In genomic region chr1:197399691-197400521, GRCh38 we compare ENCODE assay signal across 8 cellular contexts.
DNase-seq lines count a peak whose midpoint lies in the region; ATAC-seq and TF ChIP-seq lines count a peak whose summit lies in the region.

No MANE protein-coding gene starts in this region.

- CTCF ChIA-PET in activated naive CD4-positive, alpha-beta T cell treated with anti-CD3 and anti-CD28 coated beads, Interleukin-2, amount 10 ng/mL, durations not matched to agents 7 days and 5 days (lab: Charles Lee), result interaction anchor here (0.6 to 2.0 kb wide), 14 partner anchors 9 to 475 kb away, joined by 3 to 5 read pairs (median 4); no protein-coding TSS in a partner anchor
- CTCF ChIA-PET in OCI-LY7 (lab: Charles Lee; ENCODE audit: unreplicated experiment), result interaction anchor here (0.5 to 0.8 kb wide), 3 partner anchors 33 to 738 kb away, joined by 3 to 10 read pairs (median 3); no protein-coding TSS in a partner anchor

- H3K4me3 Mint-ChIP-seq in activated naive CD4-positive, alpha-beta T cell treated with anti-CD3 and anti-CD28 coated beads, Interleukin-2, amount 10 ng/mL, durations not matched to agents 7 days and 5 days, result no peak overlapping the region
- H3K4me3 Mint-ChIP-seq in central memory CD8-positive, alpha-beta T cell, result no peak overlapping the region
- no peak overlapping the region for H3K4me3 Mint-ChIP-seq in neural crest cell

- POLR2A ChIA-PET in OCI-LY7 (lab: Charles Lee), result interaction anchor here (0.6 to 0.8 kb wide), 7 partner anchors 9 to 1138 kb away, joined by 3 to 6 read pairs (median 4); no protein-coding TSS in a partner anchor

- H3K4me2 ChIP-seq in OCI-LY7 (ENCODE audit: low read length), result no peak overlapping the region

- TF ChIP-seq CTCF in OCI-LY7 (conservative IDR thresholded peaks at IDR 0.05; ENCODE audit: low read length) (peak; percentile 82), neural crest cell (conservative IDR thresholded peaks at IDR 0.05) (peak; percentile 66)

- no peak overlapping the region for H3K27ac Mint-ChIP-seq in activated naive CD4-positive, alpha-beta T cell treated with anti-CD3 and anti-CD28 coated beads, Interleukin-2, amount 10 ng/mL, durations not matched to agents 7 days and 5 days
- H3K27ac Mint-ChIP-seq in central memory CD8-positive, alpha-beta T cell (ENCODE audit: low read depth), result no peak overlapping the region
- H3K27ac Mint-ChIP-seq in neural crest cell (ENCODE audit: unreplicated experiment), result no peak overlapping the region

- H4K20me1 ChIP-seq in OCI-LY7 (ENCODE audit: insufficient read depth, low read length), result no peaks in the 10 kb centered on the region

- DNase-seq in activated naive CD4-positive, alpha-beta T cell treated with anti-CD3 and anti-CD28 coated beads, Interleukin-2, amount 10 ng/mL, durations not matched to agents 7 days and 5 days, result peak; percentile 37
- no peak for DNase-seq in activated naive CD4-positive, alpha-beta T cell treated with Interleukin-2 at 50 U/mL for 16 hours
- DNase-seq in HuH-7 (ENCODE audit: low spot score) (peak; percentile 45), OCI-LY7 (ENCODE audit: low spot score) (peak; percentile 56), neural crest cell (ENCODE audit: low read depth, low spot score) (no peak), epidermal melanocyte (ENCODE audit: insufficient read length, low spot score) (no peak)
- DNase-seq in central memory CD8-positive, alpha-beta T cell (ENCODE audit: low spot score in 2 of 2), result no peak

- H3K4me1 Mint-ChIP-seq in activated naive CD4-positive, alpha-beta T cell treated with anti-CD3 and anti-CD28 coated beads, Interleukin-2, amount 10 ng/mL, durations not matched to agents 7 days and 5 days, result peaks cover 4% of the 10 kb centered on the region
- H3K4me1 Mint-ChIP-seq in central memory CD8-positive, alpha-beta T cell, result peaks cover 4% of the 10 kb centered on the region
- no peaks in the 10 kb centered on the region for H3K4me1 Mint-ChIP-seq in neural crest cell

- no peak overlapping the region for H3K27ac ChIP-seq in OCI-LY7 (ENCODE audit: low read depth, low read length, poor library complexity, severe bottlenecking)

- no TSS peak for BruUV-seq in OCI-LY7 (replicated peaks; lab: Mats Ljungman, UMichigan)

- H3K79me2 ChIP-seq in OCI-LY7 (ENCODE audit: insufficient read depth, low read depth, low read length), result no peaks in the 10 kb centered on the region

- peak; percentile 91 for ATAC-seq in GM21529 (IDR thresholded peaks at IDR 0.05; ENCODE audit: unreplicated experiment)
- peak; percentile 32 for ATAC-seq in central memory CD8-positive, alpha-beta T cell (replicated peaks; ENCODE audit: extremely low read depth, poor library complexity, severe bottlenecking)

- no peaks in the 10 kb centered on the region for H3K9me2 ChIP-seq in OCI-LY7 (ENCODE audit: insufficient read depth, low read length)

- H3K27me3 Mint-ChIP-seq in activated naive CD4-positive, alpha-beta T cell treated with anti-CD3 and anti-CD28 coated beads, Interleukin-2, amount 10 ng/mL, durations not matched to agents 7 days and 5 days, result peaks cover 6% of the 10 kb centered on the region
- peaks cover 35% of the 10 kb centered on the region for H3K27me3 Mint-ChIP-seq in central memory CD8-positive, alpha-beta T cell
- peaks cover 2% of the 10 kb centered on the region for H3K27me3 Mint-ChIP-seq in neural crest cell (ENCODE audit: low read depth)

- H2AFZ ChIP-seq in OCI-LY7 (ENCODE audit: low read length), result no peak overlapping the region

- intact Hi-C loops in OCI-LY7 (cut with micrococcal nuclease; ENCODE audit: unreplicated experiment), result loop anchor here (1.0 kb wide), 1 partner anchor 524 kb away; no protein-coding TSS in a partner anchor

- H3K4me3 ChIP-seq in OCI-LY7 (ENCODE audit: low read depth, low read length, poor library complexity, severe bottlenecking), result no peak overlapping the region

- H3K9me3 ChIP-seq in OCI-LY7 (ENCODE audit: low read length), result no peaks in the 10 kb centered on the region

- no peaks in the 10 kb centered on the region for H3K36me3 Mint-ChIP-seq in activated naive CD4-positive, alpha-beta T cell treated with anti-CD3 and anti-CD28 coated beads, Interleukin-2, amount 10 ng/mL, durations not matched to agents 7 days and 5 days
- H3K36me3 Mint-ChIP-seq in central memory CD8-positive, alpha-beta T cell (ENCODE audit: insufficient read depth), result no peaks in the 10 kb centered on the region
- H3K36me3 Mint-ChIP-seq in neural crest cell (ENCODE audit: low read depth), result no peaks in the 10 kb centered on the region

- no peaks in the 10 kb centered on the region for H3K36me3 ChIP-seq in OCI-LY7 (ENCODE audit: insufficient read depth, low read length)

- no peaks in the 10 kb centered on the region for H3K9me3 Mint-ChIP-seq in activated naive CD4-positive, alpha-beta T cell treated with anti-CD3 and anti-CD28 coated beads, Interleukin-2, amount 10 ng/mL, durations not matched to agents 7 days and 5 days
- H3K9me3 Mint-ChIP-seq in central memory CD8-positive, alpha-beta T cell, result no peaks in the 10 kb centered on the region
- no peaks in the 10 kb centered on the region for H3K9me3 Mint-ChIP-seq in neural crest cell

- no peaks in the 10 kb centered on the region for H3K4me1 ChIP-seq in OCI-LY7 (ENCODE audit: insufficient read depth, low read length, poor library complexity, severe bottlenecking)

Comparison
In these comparisons a context has a peak if more than half of its experiments do, and no peak if none do; other contexts are left out.
1. DNase-seq: peak in activated naive CD4-positive, alpha-beta T cell treated with anti-CD3 and anti-CD28 coated beads, Interleukin-2, amount 10 ng/mL, durations not matched to agents 7 days and 5 days (single experiment), HuH-7 (single experiment) and OCI-LY7 (single experiment); none in activated naive CD4-positive, alpha-beta T cell treated with Interleukin-2 at 50 U/mL for 16 hours (single experiment), central memory CD8-positive, alpha-beta T cell (0 of 2), neural crest cell (single experiment) and epidermal melanocyte (single experiment).